ENCODE assay signal across 20 cellular contexts in genomic region chr12:543114-543451, GRCh38.
"Had no signal": no experiment of that assay in that cellular context is flagged by ENCODE, and none has a peak within 500 bp of the region (broad histone marks: within the 10 kb centered on the region; RNA-seq: fewer than 3 reads in every experiment).

No MANE protein-coding gene starts in this region.

- DNase-seq: activated CD4-positive, alpha-beta T cell treated with anti-CD3 and anti-CD28 coated beads, Interleukin-2, amount 50 U/mL, for 4 hours; activated CD8-positive, alpha-beta memory T cell treated with anti-CD3 and anti-CD28 coated beads, Interleukin-2, amount 50 U/mL, for 4 hours; activated effector memory CD4-positive, alpha-beta T cell treated with anti-CD3 and anti-CD28 coated beads, Interleukin-2, amount 50 U/mL, for 16 hours; activated naive CD4-positive, alpha-beta T cell treated with anti-CD3 and anti-CD28 coated beads for 36 hours; activated T-cell treated with anti-CD3 and anti-CD28 coated beads, Interleukin-2, amount 50 U/mL, for 1 hour; amniotic stem cell; central memory CD4-positive, alpha-beta T cell; foreskin keratinocyte; left ventricle myocardium superior; naive B cell; stimulated activated CD4-positive, alpha-beta T cell treated with anti-CD3 and anti-CD28 coated beads, Interleukin-4, amount 100 ng/mL, for 24 hours; stimulated activated naive B cell treated with anti-CD40 and anti-IgM and Interleukin-4, amounts not matched to agents 10 μg/mL and 1 μg/mL and 100 μg/mL, for 72 hours; T-helper 2 cell; tibial artery had no signal

- H3K9me3 Mint-ChIP-seq: activated naive CD4-positive, alpha-beta T cell treated with anti-CD3 and anti-CD28 coated beads for 36 hours; activated T-helper 1 cell treated with anti-CD3 and anti-CD28 coated beads, Interleukin-12 subunit alpha, Interleukin-12 subunit beta, Interleukin-2, Interleukin-4 antibody, amounts not matched to agents 30 ng/mL and 10 ng/mL and 1 ng/mL, durations not matched to agents 14 hours and 24 hours and 36 hours; dendritic cell treated with granulocyte-macrophage colony-stimulating factor and Interleukin-4, amounts not matched to agents 40 ng/mL and 50 ng/mL, for 4 days; stimulated activated naive B cell treated with anti-CD40 and anti-IgM and Interleukin-4, amounts not matched to agents 10 μg/mL and 1 μg/mL and 100 μg/mL, for 72 hours; WTC11 had no signal

- H3K9me3 ChIP-seq: esophagus muscularis mucosa, suprapubic skin, tibial artery had no signal

- ATAC-seq: foreskin keratinocyte; stimulated activated naive B cell treated with anti-CD40 and anti-IgM and Interleukin-4, amounts not matched to agents 10 μg/mL and 1 μg/mL and 100 μg/mL, for 72 hours; WTC11 had no signal

- H3K27ac Mint-ChIP-seq: activated naive CD4-positive, alpha-beta T cell treated with anti-CD3 and anti-CD28 coated beads for 36 hours; activated T-helper 1 cell treated with anti-CD3 and anti-CD28 coated beads, Interleukin-12 subunit alpha, Interleukin-12 subunit beta, Interleukin-2, Interleukin-4 antibody, amounts not matched to agents 30 ng/mL and 10 ng/mL and 1 ng/mL, durations not matched to agents 14 hours and 24 hours and 36 hours; dendritic cell treated with granulocyte-macrophage colony-stimulating factor and Interleukin-4, amounts not matched to agents 40 ng/mL and 50 ng/mL, for 4 days; naive B cell; stimulated activated naive B cell treated with anti-CD40 and anti-IgM and Interleukin-4, amounts not matched to agents 10 μg/mL and 1 μg/mL and 100 μg/mL, for 72 hours; WTC11 had no signal

- H3K27me3 ChIP-seq: foreskin keratinocyte, tibial artery had no signal

- H3K36me3 ChIP-seq: suprapubic skin had no signal

- H3K4me3 ChIP-seq: esophagus muscularis mucosa, skin epidermis, suprapubic skin, tibial artery had no signal

- H3K27ac ChIP-seq: esophagus muscularis mucosa, foreskin keratinocyte, suprapubic skin had no signal

- H3K4me3 Mint-ChIP-seq: activated naive CD4-positive, alpha-beta T cell treated with anti-CD3 and anti-CD28 coated beads for 36 hours; activated T-helper 1 cell treated with anti-CD3 and anti-CD28 coated beads, Interleukin-12 subunit alpha, Interleukin-12 subunit beta, Interleukin-2, Interleukin-4 antibody, amounts not matched to agents 30 ng/mL and 10 ng/mL and 1 ng/mL, durations not matched to agents 14 hours and 24 hours and 36 hours; dendritic cell treated with granulocyte-macrophage colony-stimulating factor and Interleukin-4, amounts not matched to agents 40 ng/mL and 50 ng/mL, for 4 days; naive B cell; stimulated activated naive B cell treated with anti-CD40 and anti-IgM and Interleukin-4, amounts not matched to agents 10 μg/mL and 1 μg/mL and 100 μg/mL, for 72 hours; WTC11 had no signal

- H3K36me3 Mint-ChIP-seq: stimulated activated naive B cell treated with anti-CD40 and anti-IgM and Interleukin-4, amounts not matched to agents 10 μg/mL and 1 μg/mL and 100 μg/mL, for 72 hours; WTC11 had no signal
